In the genomic region with DNA sequence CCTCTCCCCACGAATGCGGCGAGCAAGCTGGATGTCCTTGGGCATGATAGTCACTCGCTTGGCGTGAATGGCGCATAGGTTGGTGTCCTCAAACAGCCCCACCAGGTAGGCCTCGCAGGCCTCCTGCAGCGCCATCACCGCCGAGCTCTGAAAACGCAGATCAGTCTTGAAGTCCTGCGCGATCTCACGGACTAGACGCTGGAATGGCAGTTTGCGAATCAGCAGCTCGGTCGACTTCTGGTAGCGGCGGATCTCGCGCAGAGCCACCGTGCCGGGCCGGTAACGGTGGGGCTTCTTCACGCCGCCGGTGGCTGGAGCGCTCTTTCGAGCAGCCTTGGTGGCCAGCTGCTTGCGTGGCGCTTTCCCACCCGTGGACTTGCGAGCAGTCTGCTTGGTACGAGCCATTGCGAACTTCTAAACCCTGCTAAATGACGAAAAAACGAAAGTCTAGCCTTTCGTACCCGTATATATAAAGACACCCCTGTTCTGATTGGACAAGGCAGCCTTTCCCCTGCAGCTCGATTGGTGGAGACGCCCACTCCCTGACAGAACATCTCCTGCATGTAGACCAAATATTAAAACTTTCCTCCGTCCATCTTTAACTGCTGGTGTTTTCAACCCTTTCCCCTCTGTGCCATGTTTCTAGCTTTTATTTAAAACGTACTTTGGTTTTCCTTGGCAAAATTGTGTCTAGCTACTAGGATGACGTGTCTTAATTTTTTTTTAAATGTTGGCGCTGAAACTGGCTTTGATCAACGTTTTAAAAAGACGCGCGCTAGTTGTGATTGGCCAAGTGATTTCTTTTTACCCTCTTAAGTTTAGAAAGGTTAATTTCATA, we compare ENCODE assay signal across 8 cellular contexts.
DNase-seq lines count a peak whose midpoint lies in the region; ATAC-seq and TF ChIP-seq lines count a peak whose summit lies in the region.

No MANE protein-coding gene starts in this region.

- no peaks in the 10 kb centered on the region for H3K27me3 ChIP-seq in NT2/D1 (ENCODE audit: insufficient read depth, insufficient read length)
- H3K27me3 ChIP-seq in esophagus muscularis mucosa: peaks cover 0 to 18% (median 0%) of the 10 kb centered on the region in 4 donors
- H3K27me3 ChIP-seq in muscle layer of colon (ENCODE audit: control insufficient read depth in 1 of 2, insufficient read depth in 2 of 2, low read length in 2 of 2): no peaks in the 10 kb centered on the region
- H3K27me3 ChIP-seq in subcutaneous abdominal adipose tissue (ENCODE audit: control insufficient read depth in 5 of 5, insufficient read depth in 4 of 5, low read length in 5 of 5): peaks cover 0 to 31% (median 6%) of the 10 kb centered on the region in 5 donors

- H3K4me1 Mint-ChIP-seq in activated T-cell treated with anti-CD3 and anti-CD28 coated beads, Interleukin-2, amount 50 U/mL, for 24 hours (ENCODE audit: low read depth): peaks cover 46% of the 10 kb centered on the region

- peak; percentile 27 for ATAC-seq in GM19452 (IDR thresholded peaks at IDR 0.05; ENCODE audit: unreplicated experiment)

- H3K36me3 ChIP-seq in NT2/D1 (ENCODE audit: insufficient read depth, insufficient read length, low read length): peaks cover 13% of the 10 kb centered on the region
- H3K36me3 ChIP-seq in esophagus muscularis mucosa: no peaks in the 10 kb centered on the region
- H3K36me3 ChIP-seq in muscle layer of colon (ENCODE audit: insufficient read depth, low read length): no peaks in the 10 kb centered on the region
- no peaks in the 10 kb centered on the region for H3K36me3 ChIP-seq in subcutaneous abdominal adipose tissue (ENCODE audit: control insufficient read depth in 5 of 5, insufficient read depth in 5 of 5, low read length in 5 of 5)

- H3K27ac Mint-ChIP-seq in activated T-cell treated with anti-CD3 and anti-CD28 coated beads, Interleukin-2, amount 50 U/mL, for 24 hours: peak overlapping the region; percentile 98

- peak overlapping the region; percentile 96 for H3K4me3 Mint-ChIP-seq in activated T-cell treated with anti-CD3 and anti-CD28 coated beads, Interleukin-2, amount 50 U/mL, for 24 hours

- H3K4me1 ChIP-seq in NT2/D1 (ENCODE audit: insufficient read depth, insufficient read length) (no peaks in the 10 kb centered on the region), esophagus muscularis mucosa (peaks cover 12 to 49% (median 38%) of the 10 kb centered on the region in 4 donors), muscle layer of colon (ENCODE audit: insufficient read depth, low read length) (peaks cover 17% of the 10 kb centered on the region), subcutaneous abdominal adipose tissue (ENCODE audit: control insufficient read depth in 5 of 5, insufficient read depth in 5 of 5, low read length in 5 of 5) (peaks cover 4 to 39% (median 31%) of the 10 kb centered on the region in 5 donors)

- TF ChIP-seq POLR2A in esophagus muscularis mucosa (IDR thresholded peaks at IDR 0.05; ENCODE audit: low read depth): peak; percentile 36

- DNase-seq in COLO829 (ENCODE audit: low spot score) (peak; percentile 91), HS-27A (ENCODE audit: low read depth) (peak; percentile 90), NT2/D1 (ENCODE audit: low read depth, low spot score) (no peak), esophagus muscularis mucosa (ENCODE audit: extremely low spot score) (peak; percentile 94)
- peak; percentile 80 for DNase-seq in activated T-cell treated with anti-CD3 and anti-CD28 coated beads, Interleukin-2, amount 50 U/mL, for 24 hours

- H3K9me3 ChIP-seq in NT2/D1 (ENCODE audit: insufficient read depth, low read length) (no peaks in the 10 kb centered on the region), esophagus muscularis mucosa (no peaks in the 10 kb centered on the region), muscle layer of colon (ENCODE audit: low read length) (no peaks in the 10 kb centered on the region), subcutaneous abdominal adipose tissue (ENCODE audit: control insufficient read depth in 5 of 5, low read length in 5 of 5) (peaks cover 0 to 6% (median 0%) of the 10 kb centered on the region in 5 donors)

- no peaks in the 10 kb centered on the region for H3K27me3 Mint-ChIP-seq in activated T-cell treated with anti-CD3 and anti-CD28 coated beads, Interleukin-2, amount 50 U/mL, for 24 hours

- H3K4me3 ChIP-seq in NT2/D1 (ENCODE audit: insufficient read length, low read depth) (peak overlapping the region; percentile 68), esophagus muscularis mucosa (peak overlapping the region; percentile 62 to 67 (median 64)), muscle layer of colon (ENCODE audit: low read depth in 1 of 2, low read length in 2 of 2) (peak overlapping the region; percentile 52 to 84), subcutaneous abdominal adipose tissue (ENCODE audit: low read depth in 1 of 5, low read length in 5 of 5) (peak overlapping the region; percentile 67 to 92 (median 80))

- 3% methylated on average over 27 of the region's 51 CpGs for WGBS in esophagus muscularis mucosa

- no peak for TF ChIP-seq CTCF in esophagus muscularis mucosa (IDR thresholded peaks at IDR 0.05)

- no peak for TF ChIP-seq EP300 in esophagus muscularis mucosa (IDR thresholded peaks at IDR 0.05)

- intact Hi-C loops in esophagus muscularis mucosa (cut with DNase I): no loop called here

- peak overlapping the region; percentile 88 to 95 (median 94) for H3K27ac ChIP-seq in esophagus muscularis mucosa (replicated peaks in 1 of 4)
- H3K27ac ChIP-seq in muscle layer of colon (ENCODE audit: low read depth, low read length): peak overlapping the region; percentile 85
- H3K27ac ChIP-seq in subcutaneous abdominal adipose tissue (ENCODE audit: low read depth, low read length): peak overlapping the region; percentile 51

- H3K9me3 Mint-ChIP-seq in activated T-cell treated with anti-CD3 and anti-CD28 coated beads, Interleukin-2, amount 50 U/mL, for 24 hours: no peaks in the 10 kb centered on the region

- H3K9ac ChIP-seq in NT2/D1 (ENCODE audit: insufficient read length, low read depth) (peak overlapping the region; percentile 89), muscle layer of colon (ENCODE audit: low read length) (peak overlapping the region; percentile 82), subcutaneous abdominal adipose tissue (ENCODE audit: low read length in 5 of 5) (peak overlapping the region in 3 of 5 donors; percentile 17 to 80 (median 48))

- peaks cover 36% of the 10 kb centered on the region for H3K36me3 Mint-ChIP-seq in activated T-cell treated with anti-CD3 and anti-CD28 coated beads, Interleukin-2, amount 50 U/mL, for 24 hours (ENCODE audit: low read depth)
